Comparison of ENCODE assay signal across 8 cellular contexts in the genomic region with DNA sequence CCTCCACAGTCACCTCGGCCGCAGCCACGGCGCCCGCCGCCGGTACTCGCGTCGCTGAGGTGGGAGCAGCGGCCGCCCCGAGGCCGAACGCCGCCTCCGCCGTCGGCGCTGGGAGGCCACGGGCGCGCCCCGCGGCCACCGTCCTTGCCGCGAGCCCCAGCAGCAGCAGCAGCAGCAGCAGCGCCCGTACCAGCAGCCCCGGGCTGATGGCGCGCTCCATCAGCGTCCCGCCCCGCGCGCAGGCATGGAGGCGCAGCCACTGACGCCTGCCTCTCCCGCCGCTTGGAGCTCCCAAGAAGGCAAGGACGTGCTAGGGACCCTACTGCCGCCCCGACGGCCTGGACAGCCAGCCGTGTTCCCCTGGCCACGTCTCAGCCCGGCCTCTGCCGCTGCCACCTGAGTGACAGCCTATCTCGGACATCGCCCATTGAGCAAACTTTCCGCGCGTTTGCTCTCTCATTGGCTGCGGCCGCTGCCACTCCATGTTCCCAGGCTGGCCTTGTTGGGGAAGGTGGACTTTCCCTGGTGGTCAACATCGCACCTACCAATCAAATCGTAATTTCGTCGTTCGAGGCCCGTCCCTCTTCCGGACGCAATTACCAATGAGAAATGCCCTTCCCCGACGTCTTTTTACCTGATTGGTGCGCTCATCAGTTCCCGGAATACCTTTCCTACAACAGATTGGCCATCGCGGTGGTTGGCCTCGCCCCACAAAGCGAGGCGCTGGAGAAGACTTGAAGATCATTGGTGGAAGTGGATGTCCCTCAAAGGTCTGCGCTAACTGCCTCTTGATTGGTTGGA. TPM values are rescaled to one million over a fixed set of nuclear protein-coding genes. Genes with fewer than 3 reads are reported as not detected.
DNase-seq lines count a peak whose midpoint lies in the region; ATAC-seq, FAIRE-seq and TF ChIP-seq lines count a peak whose summit lies in the region.

EIF2AK3 (minus strand) TSS at position 410 of the 801 bp plus-strand sequence; CDS start at position 220, 190 bp downstream.

- H3K4me1 ChIP-seq in small intestine (ENCODE audit: control insufficient read depth in 2 of 2, insufficient read depth in 1 of 2, low read depth in 1 of 2, low read length in 1 of 2): peaks cover 0 to 18% of the 10 kb centered on the region in 2 donors

- H3K9me3 ChIP-seq in small intestine (ENCODE audit: control insufficient read depth, low read depth): no peaks in the 10 kb centered on the region

- ATAC-seq in GM18907 (IDR thresholded peaks at IDR 0.05; ENCODE audit: unreplicated experiment): peak; percentile 93
- ATAC-seq in HG03159 (IDR thresholded peaks at IDR 0.05; ENCODE audit: unreplicated experiment): peak; percentile 87

- POLR2A ChIA-PET in AG04449 (lab: Yijun Ruan, JAX): interaction anchor here (0.9 to 1.5 kb wide), 3 partner anchors 10 to 27 kb away, joined by 3 to 7 read pairs (median 5); no protein-coding TSS in a partner anchor

- 0% methylated on average over 58 to 75 of the region's 75 CpGs for WGBS in small intestine, 3 donors

- H3K4me3 ChIP-seq in AG04449 (ENCODE audit: low read depth, low read length) (peak within 1 kb of the TSS; percentile 100), WI38 (ENCODE audit: low read depth, low read length) (peak within 1 kb of the TSS; percentile 92), bronchial epithelial cell (ENCODE audit: low read depth, low read length) (peak within 1 kb of the TSS; percentile 70), small intestine (ENCODE audit: low read depth in 1 of 2, low read length in 2 of 2) (peak within 1 kb of the TSS; percentile 85 to 96)

- TF ChIP-seq CTCF in AG04449 (IDR thresholded peaks at IDR 0.05; ENCODE audit: insufficient read depth, low read length, missing control alignments): no peak
- TF ChIP-seq CTCF in WI38 (IDR thresholded peaks at IDR 0.05; ENCODE audit: low read depth, low read length): no peak
- no peak for TF ChIP-seq CTCF in bronchial epithelial cell (IDR thresholded peaks at IDR 0.05; ENCODE audit: insufficient read depth, low read length, severe bottlenecking)

- FAIRE-seq in bronchial epithelial cell (lab: Jason Lieb, UNC): peak; percentile 95
- FAIRE-seq in small intestine (lab: Jason Lieb, UNC): peak; percentile 65

- no peaks in the 10 kb centered on the region for H3K36me3 ChIP-seq in bronchial epithelial cell (ENCODE audit: control insufficient read depth, insufficient read depth, low read length)
- no peaks in the 10 kb centered on the region for H3K36me3 ChIP-seq in small intestine (ENCODE audit: control insufficient read depth in 2 of 2, insufficient read depth in 2 of 2, low read length in 2 of 2)

- H3K27me3 ChIP-seq in bronchial epithelial cell (ENCODE audit: control insufficient read depth, insufficient read depth, low read length) (no peaks in the 10 kb centered on the region), small intestine (ENCODE audit: control insufficient read depth in 2 of 2, insufficient read depth in 2 of 2, low read length in 2 of 2) (no peaks in the 10 kb centered on the region)

- DNase-seq in AG04449 (ENCODE audit: low read depth, low spot score): peak; percentile 100
- DNase-seq in NCI-H2227 treated with DMSO at 0.1 percent for 48 hours (lab: John Stamatoyannopoulos, UW): peak; percentile 99
- DNase-seq in bronchial epithelial cell (ENCODE audit: low read depth): peak; percentile 100
- peak; percentile 92 for DNase-seq in iPS-NIHi11 (ENCODE audit: low spot score)
- DNase-seq in small intestine: peak; percentile 100

- H3K27ac ChIP-seq in small intestine (ENCODE audit: low read depth in 1 of 2, low read length in 1 of 2): peak within 1 kb of the TSS; percentile 94 to 99

- CTCF ChIA-PET in AG04449 (lab: Yijun Ruan, JAX): interaction anchor here (0.6 to 1.8 kb wide), 6 partner anchors 14 to 1226 kb away, joined by 3 to 5 read pairs (median 3); no protein-coding TSS in a partner anchor

RNA-seq across cellular contexts. Expression of gene EIF2AK3, which starts in this region (rescaled TPM):
- 24.7 and 29.7 TPM in 2 replicates for total RNA-seq in bronchial epithelial cell
- polyA plus RNA-seq in small intestine: 1 to 10 TPM; 2.7 to 7.6 (median 3.2) TPM

Comparison
In these comparisons a context has a peak if more than half of its experiments do, and no peak if none do; other contexts are left out.
1. Peak in every context shown above with its lines: DNase-seq, ATAC-seq, H3K4me3 ChIP-seq and H3K27ac ChIP-seq.